Comparison of ENCODE assay signal across 18 cellular contexts in genomic region chrX:96861228-96861627, GRCh38. TPM values are rescaled to one million over a fixed set of nuclear protein-coding genes. Genes with fewer than 3 reads are reported as not detected.
DNase-seq lines count a peak whose midpoint lies in the region; ATAC-seq and TF ChIP-seq lines count a peak whose summit lies in the region.
"Had no signal": no experiment of that assay in that cellular context is flagged by ENCODE, and none has a peak within 500 bp of the region (broad histone marks: within the 10 kb centered on the region; RNA-seq: fewer than 3 reads in every experiment).

No MANE protein-coding gene starts in this region.

- H3K27ac Mint-ChIP-seq in CD4-positive, alpha-beta T cell, result no peak overlapping the region
- H3K27ac Mint-ChIP-seq: activated naive CD8-positive, alpha-beta T cell treated with anti-CD3 and anti-CD28 coated beads, Interleukin-2, amount 10 ng/mL, durations not matched to agents 7 days and 5 days; nephron had no signal

- no peaks in the 10 kb centered on the region for H3K79me2 ChIP-seq in SU-DHL-6 (ENCODE audit: insufficient read depth, low read length)

- POLR2A ChIA-PET in CD4-positive, alpha-beta T cell (lab: Charles Lee), result no interaction called here

- CTCF ChIA-PET in CD4-positive, alpha-beta T cell (lab: Charles Lee), result no interaction called here

- no peak for DNase-seq in sigmoid colon
- no peak for DNase-seq in CD4-positive, alpha-beta T cell
- DNase-seq in GM19238 (ENCODE audit: insufficient read length, low spot score), result no peak
- DNase-seq: activated CD8-positive, alpha-beta memory T cell treated with anti-CD3 and anti-CD28 coated beads, Interleukin-2, amount 50 U/mL, for 48 hours; activated naive CD8-positive, alpha-beta T cell treated with anti-CD3 and anti-CD28 coated beads, Interleukin-2, amount 10 ng/mL, durations not matched to agents 7 days and 5 days; BE2C; left lung; MM.1S; Right ventricle myocardium superior had no signal

- no peak overlapping the region for H3K4me3 Mint-ChIP-seq in CD4-positive, alpha-beta T cell
- H3K4me3 Mint-ChIP-seq: activated naive CD8-positive, alpha-beta T cell treated with anti-CD3 and anti-CD28 coated beads, Interleukin-2, amount 10 ng/mL, durations not matched to agents 7 days and 5 days; central memory CD8-positive, alpha-beta T cell; nephron had no signal

- H3K9me3 Mint-ChIP-seq in CD4-positive, alpha-beta T cell, result no peaks in the 10 kb centered on the region
- H3K9me3 Mint-ChIP-seq: activated naive CD8-positive, alpha-beta T cell treated with anti-CD3 and anti-CD28 coated beads, Interleukin-2, amount 10 ng/mL, durations not matched to agents 7 days and 5 days; central memory CD8-positive, alpha-beta T cell; nephron had no signal

- no peaks in the 10 kb centered on the region for H3K9me3 ChIP-seq in SU-DHL-6 (ENCODE audit: insufficient read depth, low read length)
- H3K9me3 ChIP-seq in sigmoid colon, result no peaks in the 10 kb centered on the region
- no peaks in the 10 kb centered on the region for H3K9me3 ChIP-seq in CD4-positive, alpha-beta T cell (ENCODE audit: control insufficient read depth, low read length)
- H3K9me3 ChIP-seq: BE2C, left lung had no signal

- no peaks in the 10 kb centered on the region for H3K27me3 ChIP-seq in SU-DHL-6 (ENCODE audit: low read length)
- no peaks in the 10 kb centered on the region for H3K27me3 ChIP-seq in sigmoid colon
- no peaks in the 10 kb centered on the region for H3K27me3 ChIP-seq in CD4-positive, alpha-beta T cell (ENCODE audit: control insufficient read depth, insufficient read depth, low read length)
- H3K27me3 ChIP-seq: BE2C, left lung had no signal

- no peak for TF ChIP-seq POLR2A in sigmoid colon (IDR thresholded peaks at IDR 0.05)

- H3K36me3 Mint-ChIP-seq in CD4-positive, alpha-beta T cell (ENCODE audit: low read depth), result no peaks in the 10 kb centered on the region
- H3K36me3 Mint-ChIP-seq: activated naive CD8-positive, alpha-beta T cell treated with anti-CD3 and anti-CD28 coated beads, Interleukin-2, amount 10 ng/mL, durations not matched to agents 7 days and 5 days had no signal

- H3K9me2 ChIP-seq in SU-DHL-6 (replicated peaks; ENCODE audit: insufficient read depth, low read length), result no peaks in the 10 kb centered on the region

- H3K4me3 ChIP-seq in SU-DHL-6 (ENCODE audit: insufficient read depth, low read length, poor library complexity, severe bottlenecking), result no peak overlapping the region
- no peak overlapping the region for H3K4me3 ChIP-seq in sigmoid colon
- H3K4me3 ChIP-seq: left lung had no signal

- intact Hi-C loops in sigmoid colon (cut with DNase I), result no loop called here
- intact Hi-C loops in CD4-positive, alpha-beta T cell (cut with DNase I, micrococcal nuclease), result no loop called here

- H4K20me1 ChIP-seq in SU-DHL-6 (ENCODE audit: low read depth, low read length), result no peaks in the 10 kb centered on the region

- peaks cover 0 to 5% (median 0%) of the 10 kb centered on the region in 4 donors for H3K4me1 ChIP-seq in sigmoid colon
- H3K4me1 ChIP-seq: BE2C, left lung had no signal

- H3K27ac ChIP-seq in SU-DHL-6 (ENCODE audit: low read depth, low read length) (no peak overlapping the region), sigmoid colon (no peak overlapping the region)
- no peak overlapping the region for H3K27ac ChIP-seq in CD4-positive, alpha-beta T cell (ENCODE audit: low read depth, low read length)
- H3K27ac ChIP-seq: epithelial cell of prostate, left lung had no signal

- H2AFZ ChIP-seq in SU-DHL-6 (ENCODE audit: low read depth, low read length, severe bottlenecking), result no peak overlapping the region

- H3K36me3 ChIP-seq in SU-DHL-6 (ENCODE audit: low read length) (no peaks in the 10 kb centered on the region), sigmoid colon (no peaks in the 10 kb centered on the region)
- H3K36me3 ChIP-seq: BE2C, left lung had no signal

- peak overlapping the region; percentile 59 for H3K4me2 ChIP-seq in SU-DHL-6 (ENCODE audit: low read depth, low read length, poor library complexity, severe bottlenecking)

- peaks cover 8% of the 10 kb centered on the region for H3K4me1 Mint-ChIP-seq in CD4-positive, alpha-beta T cell (ENCODE audit: low read depth)

- ATAC-seq in GM18519 (IDR thresholded peaks at IDR 0.05; ENCODE audit: low FRiP score, unreplicated experiment) (peak; percentile 87), GM21529 (IDR thresholded peaks at IDR 0.05; ENCODE audit: unreplicated experiment) (peak; percentile 76), HG03139 (IDR thresholded peaks at IDR 0.05; ENCODE audit: unreplicated experiment) (peak; percentile 68), HG03280 (IDR thresholded peaks at IDR 0.05; ENCODE audit: unreplicated experiment) (no peak)
- no peak for ATAC-seq in CD4-positive, alpha-beta T cell (ENCODE audit: poor library complexity)
- ATAC-seq: HCT116, left lung had no signal

- TF ChIP-seq EP300 in sigmoid colon (IDR thresholded peaks at IDR 0.05), result no peak

- WGBS in sigmoid colon, 2 donors, result 60 to 86% methylated on average over 3 of the region's 3 CpGs

- H3F3A ChIP-seq in SU-DHL-6 (ENCODE audit: insufficient read depth), result peaks cover 4% of the 10 kb centered on the region; the same call in 1 of the 2 replicates

- no peak overlapping the region for H3K9ac ChIP-seq in SU-DHL-6 (ENCODE audit: low read length)

- TF ChIP-seq CTCF in SU-DHL-6 (IDR thresholded peaks at IDR 0.05; ENCODE audit: insufficient read depth, low read length, poor library complexity, severe bottlenecking) (no peak), sigmoid colon (IDR thresholded peaks at IDR 0.05) (no peak)
- no peak for TF ChIP-seq CTCF in CD4-positive, alpha-beta T cell (IDR thresholded peaks at IDR 0.05)

- H3K27me3 Mint-ChIP-seq in CD4-positive, alpha-beta T cell, result no peaks in the 10 kb centered on the region
- H3K27me3 Mint-ChIP-seq: activated naive CD8-positive, alpha-beta T cell treated with anti-CD3 and anti-CD28 coated beads, Interleukin-2, amount 10 ng/mL, durations not matched to agents 7 days and 5 days; central memory CD8-positive, alpha-beta T cell had no signal

RNA-seq across cellular contexts. Expression of gene RPA4, which starts 22.5 kb away (rescaled TPM):
- total RNA-seq in sigmoid colon, result 1 to 10 TPM in 3 of 4 donors, under 1 TPM in 1; 0.66 to 3.9 (median 1.9) TPM
- polyA plus RNA-seq in sigmoid colon, result under 1 TPM in 1 of 3 donors, not detected in 2; 0.22 TPM
- total RNA-seq in CD4-positive, alpha-beta T cell, result under 1 TPM in 1 of 2 experiments, not detected in 1; 0.14 TPM
- total RNA-seq: Right ventricle myocardium superior had no signal

Comparison
In these comparisons a context has a peak if more than half of its experiments do, and no peak if none do; other contexts are left out.
1. ATAC-seq: peak in GM18519 (single experiment), GM21529 (single experiment) and HG03139 (single experiment); none in HG03280 (single experiment) and CD4-positive, alpha-beta T cell (single experiment).